Comparison of ENCODE assay signal across 33 cellular contexts in the genomic region with DNA sequence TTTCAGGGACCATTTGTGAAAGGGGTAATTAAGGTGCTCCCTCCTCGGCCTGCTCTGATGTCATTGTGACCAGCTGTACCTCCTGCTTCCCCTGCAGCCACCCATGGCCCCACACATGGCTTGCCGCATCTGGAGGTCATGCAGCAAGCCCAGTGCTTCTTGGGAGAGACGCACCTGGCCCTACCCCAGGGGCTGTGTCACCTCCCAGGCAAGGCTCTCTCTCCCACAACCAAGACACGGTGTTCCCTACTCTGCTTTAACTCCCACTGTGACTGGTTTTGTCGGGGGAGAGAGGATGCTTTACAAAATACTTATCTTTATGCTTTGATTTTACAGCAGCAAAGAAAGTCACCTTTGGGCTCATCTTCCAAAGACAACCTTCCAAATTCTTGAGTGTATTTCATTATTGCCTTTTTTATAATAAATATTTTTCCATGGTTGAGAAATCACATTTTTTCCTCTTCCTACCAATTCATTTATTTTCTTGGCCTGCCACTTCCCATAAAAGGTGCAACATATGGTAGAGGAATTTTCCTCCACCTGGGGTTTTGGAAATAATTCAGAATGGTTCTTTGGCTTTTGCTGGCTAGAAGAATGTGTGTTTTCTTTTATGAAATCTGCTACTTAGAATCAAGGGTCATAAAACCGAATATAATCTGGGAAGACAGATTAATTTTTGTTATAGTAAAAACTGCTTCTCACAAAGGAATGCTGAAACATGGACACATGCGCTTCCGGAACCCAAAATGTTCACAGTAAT.
"Had no signal": no experiment of that assay in that cellular context is flagged by ENCODE, and none has a peak within 500 bp of the region (broad histone marks: within the 10 kb centered on the region; RNA-seq: fewer than 3 reads in every experiment).

No MANE protein-coding gene starts in this region.

- DNase-seq: activated B cell treated with CpG ODN at 0.5 μM for 24 hours; activated CD4-positive, alpha-beta memory T cell treated with anti-CD3 and anti-CD28 coated beads for 36 hours; activated CD4-positive, alpha-beta T cell treated with anti-CD3 and anti-CD28 coated beads for 4 hours; activated CD4-positive, alpha-beta T cell treated with anti-CD3 and anti-CD28 coated beads, Interleukin-2, amount 50 U/mL, for 1 hour; activated CD4-positive, CD25-positive, alpha-beta regulatory T cell treated with anti-CD3 and anti-CD28 coated beads, Interleukin-2, amount 50 U/mL, for 72 hours; activated gamma-delta T cell; activated naive CD4-positive, alpha-beta T cell treated with Interleukin-2 at 50 U/mL for 16 hours; activated T-cell treated with anti-CD3 and anti-CD28 coated beads, Interleukin-2, amount 50 U/mL, for 24 hours; adrenal gland; body of pancreas; KG1; MM.1S; MV-4-11; NCI-H1092; NCI-H1436 treated with DMSO at 0.1 percent for 48 hours; NCI-H1694 treated with DMSO at 0.1 percent for 48 hours; NCI-H2029; NCI-H345; NCI-H524 treated with DMSO at 0.1 percent for 48 hours; NK-92 treated with Interleukin-12 subunit alpha and Interleukin-12 subunit beta, amount 100 ng/mL, for 24 hours; PC-3; Peyer's patch; SIG-M5; T-cell; T-helper 2 cell; T-helper 9 cell had no signal

- ATAC-seq: activated naive CD4-positive, alpha-beta T cell treated with anti-CD3 and anti-CD28 coated beads, Interleukin-2, amount 50 U/mL, for 72 hours; body of pancreas; PC-3; Right ventricle myocardium inferior; SK-N-SH treated with all-trans-retinoic acid at 6 μM for 48 hours; T-cell had no signal

- H3K27ac Mint-ChIP-seq: activated B cell treated with CpG ODN at 0.5 μM for 24 hours; activated CD4-positive, alpha-beta memory T cell treated with anti-CD3 and anti-CD28 coated beads for 36 hours; activated naive CD4-positive, alpha-beta T cell treated with anti-CD3 and anti-CD28 coated beads, Interleukin-2, amount 50 U/mL, for 72 hours; activated T-cell treated with anti-CD3 and anti-CD28 coated beads, Interleukin-2, amount 50 U/mL, for 24 hours; activated T-helper 2 cell treated with anti-CD3 and anti-CD28 coated beads, Interferon-gamma antibody, Interleukin-2, Interleukin-4, amounts not matched to agents 10 μg/mL and 5 μg/mL and 100 μg/mL, durations not matched to agents 14 hours and 24 hours and 36 hours had no signal

- H3K36me3 Mint-ChIP-seq: activated CD4-positive, alpha-beta memory T cell treated with anti-CD3 and anti-CD28 coated beads for 36 hours; activated naive CD4-positive, alpha-beta T cell treated with anti-CD3 and anti-CD28 coated beads, Interleukin-2, amount 50 U/mL, for 72 hours; T-cell had no signal

- H3K4me1 ChIP-seq: breast epithelium, Peyer's patch had no signal

- H3K27ac ChIP-seq: adrenal gland, body of pancreas, breast epithelium, Peyer's patch, RWPE1, VCaP had no signal

- H3K27me3 Mint-ChIP-seq: activated CD4-positive, alpha-beta memory T cell treated with anti-CD3 and anti-CD28 coated beads for 36 hours; activated T-cell treated with anti-CD3 and anti-CD28 coated beads, Interleukin-2, amount 50 U/mL, for 24 hours had no signal

- H3K27me3 ChIP-seq: adrenal gland, body of pancreas, Peyer's patch had no signal

- H3K4me3 Mint-ChIP-seq: activated B cell treated with CpG ODN at 0.5 μM for 24 hours; activated CD4-positive, alpha-beta memory T cell treated with anti-CD3 and anti-CD28 coated beads for 36 hours; activated T-cell treated with anti-CD3 and anti-CD28 coated beads, Interleukin-2, amount 50 U/mL, for 24 hours; T-cell had no signal

- H3K9me3 Mint-ChIP-seq: activated CD4-positive, alpha-beta memory T cell treated with anti-CD3 and anti-CD28 coated beads for 36 hours; T-cell had no signal

- H3K4me3 ChIP-seq: adrenal gland, body of pancreas, breast epithelium, Peyer's patch had no signal

- H3K36me3 ChIP-seq: adrenal gland, breast epithelium, Peyer's patch had no signal

- H3K9me3 ChIP-seq: adrenal gland, body of pancreas, breast epithelium, Peyer's patch had no signal
